ENCODE assay signal across 18 cellular contexts in the genomic region with DNA sequence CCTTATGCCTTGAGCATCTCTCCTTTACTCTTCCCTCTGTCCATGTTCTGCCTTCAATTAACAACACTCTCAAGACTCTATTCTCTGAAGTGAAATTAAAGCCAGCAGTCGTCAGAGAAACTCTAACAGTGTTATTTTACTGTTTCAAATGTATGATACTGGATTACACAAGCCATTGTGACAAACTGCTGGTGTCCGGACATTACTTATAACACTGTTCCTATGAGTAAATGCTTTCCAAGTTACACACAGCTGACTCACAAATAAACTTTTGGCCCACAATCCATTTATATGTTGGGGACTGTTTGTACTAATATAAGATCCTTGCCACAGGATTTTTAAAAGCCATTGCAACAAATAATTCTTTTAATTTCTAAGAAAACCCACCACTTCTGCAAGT.
A peak's percentile ranks its signal among the peaks of the same experiment; 100 is the strongest.
DNase-seq lines count a peak whose midpoint lies in the region; ATAC-seq and TF ChIP-seq lines count a peak whose summit lies in the region.
"Had no signal": no experiment of that assay in that cellular context is flagged by ENCODE, and none has a peak within 500 bp of the region (broad histone marks: within the 10 kb centered on the region; RNA-seq: fewer than 3 reads in every experiment).

No MANE protein-coding gene starts in this region.

- no peaks in the 10 kb centered on the region for H3K36me3 ChIP-seq in thoracic aorta

- intact Hi-C loops in activated CD4-positive, alpha-beta T cell treated with anti-CD3 and anti-CD28 coated beads, Interleukin-2, amount 10 ng/mL, durations not matched to agents 24 days and 14 days (cut with micrococcal nuclease) = no loop called here
- intact Hi-C loops in activated CD4-positive, alpha-beta T cell treated with anti-CD3 and anti-CD28 coated beads for 36 hours (cut with DNase I, micrococcal nuclease) = no loop called here

- CTCF ChIA-PET in activated CD4-positive, alpha-beta T cell treated with anti-CD3 and anti-CD28 coated beads for 36 hours (lab: Charles Lee) = no interaction called here
- CTCF ChIA-PET in activated CD4-positive, alpha-beta memory T cell treated with anti-CD3 and anti-CD28 coated beads, Interleukin-2, amount 10 ng/mL, durations not matched to agents 7 days and 5 days (lab: Charles Lee) = no interaction called here

- H3K4me1 Mint-ChIP-seq in activated CD4-positive, alpha-beta T cell treated with anti-CD3 and anti-CD28 coated beads, Interleukin-2, amount 10 ng/mL, durations not matched to agents 24 days and 14 days = no peaks in the 10 kb centered on the region
- H3K4me1 Mint-ChIP-seq in activated CD4-positive, alpha-beta T cell treated with anti-CD3 and anti-CD28 coated beads for 36 hours = no peaks in the 10 kb centered on the region
- H3K4me1 Mint-ChIP-seq in activated T-cell treated with anti-CD3 and anti-CD28 coated beads, Interleukin-2, amount 50 U/mL, for 4 hours (ENCODE audit: low read depth) = no peaks in the 10 kb centered on the region
- H3K4me1 Mint-ChIP-seq in activated CD4-positive, alpha-beta memory T cell treated with anti-CD3 and anti-CD28 coated beads, Interleukin-2, amount 10 ng/mL, durations not matched to agents 7 days and 5 days = no peaks in the 10 kb centered on the region
- H3K4me1 Mint-ChIP-seq: activated naive CD8-positive, alpha-beta T cell treated with anti-CD3 and anti-CD28 coated beads for 36 hours; stimulated activated naive B cell treated with anti-CD40 and anti-IgM and Interleukin-4, amounts not matched to agents 10 μg/mL and 1 μg/mL and 100 μg/mL, for 72 hours had no signal

- no peaks in the 10 kb centered on the region for H3K27me3 Mint-ChIP-seq in activated CD4-positive, alpha-beta T cell treated with anti-CD3 and anti-CD28 coated beads, Interleukin-2, amount 10 ng/mL, durations not matched to agents 24 days and 14 days
- peaks cover 2% of the 10 kb centered on the region for H3K27me3 Mint-ChIP-seq in activated CD4-positive, alpha-beta T cell treated with anti-CD3 and anti-CD28 coated beads for 36 hours
- H3K27me3 Mint-ChIP-seq in activated T-cell treated with anti-CD3 and anti-CD28 coated beads, Interleukin-2, amount 50 U/mL, for 4 hours (ENCODE audit: low read depth) = no peaks in the 10 kb centered on the region
- H3K27me3 Mint-ChIP-seq in activated CD4-positive, alpha-beta memory T cell treated with anti-CD3 and anti-CD28 coated beads, Interleukin-2, amount 10 ng/mL, durations not matched to agents 7 days and 5 days = no peaks in the 10 kb centered on the region
- H3K27me3 Mint-ChIP-seq: activated naive CD8-positive, alpha-beta T cell treated with anti-CD3 and anti-CD28 coated beads for 36 hours; progenitor cell of endocrine pancreas; stimulated activated naive B cell treated with anti-CD40 and anti-IgM and Interleukin-4, amounts not matched to agents 10 μg/mL and 1 μg/mL and 100 μg/mL, for 72 hours had no signal

- no peak overlapping the region for H3K4me3 Mint-ChIP-seq in activated CD4-positive, alpha-beta T cell treated with anti-CD3 and anti-CD28 coated beads, Interleukin-2, amount 10 ng/mL, durations not matched to agents 24 days and 14 days
- H3K4me3 Mint-ChIP-seq in activated CD4-positive, alpha-beta T cell treated with anti-CD3 and anti-CD28 coated beads for 36 hours = no peak overlapping the region
- no peak overlapping the region for H3K4me3 Mint-ChIP-seq in activated T-cell treated with anti-CD3 and anti-CD28 coated beads, Interleukin-2, amount 50 U/mL, for 4 hours
- H3K4me3 Mint-ChIP-seq in activated CD4-positive, alpha-beta memory T cell treated with anti-CD3 and anti-CD28 coated beads, Interleukin-2, amount 10 ng/mL, durations not matched to agents 7 days and 5 days = no peak overlapping the region
- H3K4me3 Mint-ChIP-seq: activated naive CD8-positive, alpha-beta T cell treated with anti-CD3 and anti-CD28 coated beads for 36 hours; CD8-positive, alpha-beta T cell; stimulated activated naive B cell treated with anti-CD40 and anti-IgM and Interleukin-4, amounts not matched to agents 10 μg/mL and 1 μg/mL and 100 μg/mL, for 72 hours; T-helper 1 cell treated with Interleukin-12 subunit alpha and Interleukin-12 subunit beta and Interleukin-4 antibody, amounts not matched to agents 30 μg/mL and 1 μg/mL, for 36 hours had no signal

- H3K27me3 ChIP-seq in thoracic aorta (replicated peaks; ENCODE audit: insufficient read depth) = no peaks in the 10 kb centered on the region

- H3K27ac Mint-ChIP-seq in activated CD4-positive, alpha-beta T cell treated with anti-CD3 and anti-CD28 coated beads, Interleukin-2, amount 10 ng/mL, durations not matched to agents 24 days and 14 days = no peak overlapping the region
- H3K27ac Mint-ChIP-seq in activated CD4-positive, alpha-beta T cell treated with anti-CD3 and anti-CD28 coated beads for 36 hours = no peak overlapping the region
- H3K27ac Mint-ChIP-seq in activated CD4-positive, alpha-beta memory T cell treated with anti-CD3 and anti-CD28 coated beads, Interleukin-2, amount 10 ng/mL, durations not matched to agents 7 days and 5 days = no peak overlapping the region
- H3K27ac Mint-ChIP-seq: activated naive CD8-positive, alpha-beta T cell treated with anti-CD3 and anti-CD28 coated beads for 36 hours; CD8-positive, alpha-beta T cell; stimulated activated naive B cell treated with anti-CD40 and anti-IgM and Interleukin-4, amounts not matched to agents 10 μg/mL and 1 μg/mL and 100 μg/mL, for 72 hours; T-helper 1 cell treated with Interleukin-12 subunit alpha and Interleukin-12 subunit beta and Interleukin-4 antibody, amounts not matched to agents 30 μg/mL and 1 μg/mL, for 36 hours had no signal

- TF ChIP-seq CTCF in cardiac fibroblast (IDR thresholded peaks at IDR 0.05; ENCODE audit: low read depth, low read length) = no peak
- no peak for TF ChIP-seq CTCF in thoracic aorta (IDR thresholded peaks at IDR 0.05)

- H3K4me1 ChIP-seq in thoracic aorta (ENCODE audit: control insufficient read depth in 1 of 2, low read depth in 2 of 2) = peaks cover 0 to 10% of the 10 kb centered on the region in 2 donors

- POLR2A ChIA-PET in activated CD4-positive, alpha-beta T cell treated with anti-CD3 and anti-CD28 coated beads for 36 hours (lab: Charles Lee) = no interaction called here
- POLR2A ChIA-PET in activated CD4-positive, alpha-beta memory T cell treated with anti-CD3 and anti-CD28 coated beads, Interleukin-2, amount 10 ng/mL, durations not matched to agents 7 days and 5 days (lab: Charles Lee) = no interaction called here

- no peaks in the 10 kb centered on the region for H3K9me3 Mint-ChIP-seq in activated CD4-positive, alpha-beta T cell treated with anti-CD3 and anti-CD28 coated beads, Interleukin-2, amount 10 ng/mL, durations not matched to agents 24 days and 14 days
- no peaks in the 10 kb centered on the region for H3K9me3 Mint-ChIP-seq in activated CD4-positive, alpha-beta T cell treated with anti-CD3 and anti-CD28 coated beads for 36 hours (ENCODE audit: low read depth)
- H3K9me3 Mint-ChIP-seq in activated T-cell treated with anti-CD3 and anti-CD28 coated beads, Interleukin-2, amount 50 U/mL, for 4 hours = peaks cover 4% of the 10 kb centered on the region
- H3K9me3 Mint-ChIP-seq in activated CD4-positive, alpha-beta memory T cell treated with anti-CD3 and anti-CD28 coated beads, Interleukin-2, amount 10 ng/mL, durations not matched to agents 7 days and 5 days = no peaks in the 10 kb centered on the region
- H3K9me3 Mint-ChIP-seq: CD8-positive, alpha-beta T cell had no signal

- no peaks in the 10 kb centered on the region for H3K9me3 ChIP-seq in thoracic aorta

- H3K36me3 Mint-ChIP-seq in activated CD4-positive, alpha-beta T cell treated with anti-CD3 and anti-CD28 coated beads, Interleukin-2, amount 10 ng/mL, durations not matched to agents 24 days and 14 days (ENCODE audit: low read depth) = no peaks in the 10 kb centered on the region
- no peaks in the 10 kb centered on the region for H3K36me3 Mint-ChIP-seq in activated CD4-positive, alpha-beta T cell treated with anti-CD3 and anti-CD28 coated beads for 36 hours (ENCODE audit: low read depth)
- no peaks in the 10 kb centered on the region for H3K36me3 Mint-ChIP-seq in activated T-cell treated with anti-CD3 and anti-CD28 coated beads, Interleukin-2, amount 50 U/mL, for 4 hours (ENCODE audit: insufficient read depth)
- H3K36me3 Mint-ChIP-seq in activated CD4-positive, alpha-beta memory T cell treated with anti-CD3 and anti-CD28 coated beads, Interleukin-2, amount 10 ng/mL, durations not matched to agents 7 days and 5 days (ENCODE audit: low read depth) = no peaks in the 10 kb centered on the region
- H3K36me3 Mint-ChIP-seq: activated naive CD8-positive, alpha-beta T cell treated with anti-CD3 and anti-CD28 coated beads for 36 hours; CD8-positive, alpha-beta T cell; stimulated activated naive B cell treated with anti-CD40 and anti-IgM and Interleukin-4, amounts not matched to agents 10 μg/mL and 1 μg/mL and 100 μg/mL, for 72 hours had no signal

- no peak overlapping the region for H3K27ac ChIP-seq in thoracic aorta
- H3K27ac ChIP-seq: 22Rv1, coronary artery had no signal

- DNase-seq in activated CD4-positive, alpha-beta T cell treated with anti-CD3 and anti-CD28 coated beads, Interleukin-2, amount 10 ng/mL, durations not matched to agents 24 days and 14 days = peak; percentile 7
- no peak for DNase-seq in activated CD4-positive, alpha-beta T cell treated with anti-CD3 and anti-CD28 coated beads for 36 hours
- DNase-seq in cardiac fibroblast (ENCODE audit: low read depth in 2 of 2) (peak; percentile 18 to 90), left kidney (ENCODE audit: low read depth, low spot score) (peak; percentile 15), thoracic aorta (ENCODE audit: low spot score) (no peak), iPS-NIHi11 (ENCODE audit: low spot score) (no peak)
- no peak for DNase-seq in activated T-cell treated with anti-CD3 and anti-CD28 coated beads, Interleukin-2, amount 50 U/mL, for 4 hours
- no peak for DNase-seq in activated CD4-positive, alpha-beta memory T cell treated with anti-CD3 and anti-CD28 coated beads, Interleukin-2, amount 10 ng/mL, durations not matched to agents 7 days and 5 days
- DNase-seq: activated CD4-positive, CD25-positive, alpha-beta regulatory T cell treated with anti-CD3 and anti-CD28 coated beads, Interleukin-2, amount 50 U/mL, for 72 hours; activated naive CD8-positive, alpha-beta T cell treated with anti-CD3 and anti-CD28 coated beads for 36 hours; CD8-positive, alpha-beta T cell; RPMI8226; stimulated activated naive B cell treated with anti-CD40 and anti-IgM and Interleukin-4, amounts not matched to agents 10 μg/mL and 1 μg/mL and 100 μg/mL, for 72 hours had no signal

- no peak for ATAC-seq in activated CD4-positive, alpha-beta T cell treated with anti-CD3 and anti-CD28 coated beads for 36 hours
- ATAC-seq in thoracic aorta (ENCODE audit: insufficient number of reproducible peaks, low FRiP score, low read depth) = peak; percentile 65
- no peak for ATAC-seq in activated T-cell treated with anti-CD3 and anti-CD28 coated beads, Interleukin-2, amount 50 U/mL, for 4 hours
- ATAC-seq: CD8-positive, alpha-beta T cell; K562; stimulated activated naive B cell treated with anti-CD40 and anti-IgM and Interleukin-4, amounts not matched to agents 10 μg/mL and 1 μg/mL and 100 μg/mL, for 72 hours had no signal

- H3K4me3 ChIP-seq in cardiac fibroblast (replicated peaks in 1 of 2; ENCODE audit: low read depth in 2 of 2, low read length in 2 of 2) (no peak overlapping the region), thoracic aorta (no peak overlapping the region)
- H3K4me3 ChIP-seq: coronary artery, K562 had no signal

Comparison
In these comparisons a context has a peak if more than half of its experiments do, and no peak if none do; other contexts are left out.
1. DNase-seq: peak in activated CD4-positive, alpha-beta T cell treated with anti-CD3 and anti-CD28 coated beads, Interleukin-2, amount 10 ng/mL, durations not matched to agents 24 days and 14 days (single experiment), cardiac fibroblast (2 of 2) and left kidney (single experiment); none in activated CD4-positive, alpha-beta T cell treated with anti-CD3 and anti-CD28 coated beads for 36 hours (single experiment), thoracic aorta (single experiment), activated T-cell treated with anti-CD3 and anti-CD28 coated beads, Interleukin-2, amount 50 U/mL, for 4 hours (single experiment), iPS-NIHi11 (single experiment) and activated CD4-positive, alpha-beta memory T cell treated with anti-CD3 and anti-CD28 coated beads, Interleukin-2, amount 10 ng/mL, durations not matched to agents 7 days and 5 days (single experiment).